8 cellular contexts compared by ENCODE assay signal in genomic region chr10:91162050-91162494, GRCh38. TPM values are rescaled to one million over a fixed set of nuclear protein-coding genes. Genes with fewer than 3 reads are reported as not detected.
DNase-seq lines count a peak whose midpoint lies in the region; ATAC-seq and TF ChIP-seq lines count a peak whose summit lies in the region.

No MANE protein-coding gene starts in this region.

- DNase-seq in Calu3 = peak; percentile 0
- DNase-seq in LHCN-M2 (ENCODE audit: low read depth) = peak; percentile 38
- no peak for DNase-seq in immature natural killer cell
- DNase-seq in stimulated activated CD4-positive, alpha-beta T cell treated with anti-CD3 and anti-CD28 coated beads, Interleukin-4, amount 100 ng/mL, for 1 hour = peak; percentile 3
- DNase-seq in OCI-M1 (lab: John Stamatoyannopoulos, UW) = no peak
- DNase-seq in T-helper 9 cell = no peak

- intact Hi-C loops in Calu3 (cut with micrococcal nuclease; ENCODE audit: unreplicated experiment) = loop anchor here (10.0 kb wide), 1 partner anchor 53 kb away; no protein-coding TSS in a partner anchor

- BruUV-seq in Calu3 (replicated peaks; lab: Mats Ljungman, UMichigan) = no TSS peak

- H3K27ac Mint-ChIP-seq in Calu3 (ENCODE audit: unreplicated experiment) (peak overlapping the region; percentile 46), immature natural killer cell (peak overlapping the region; percentile 82 to 97 (median 96))

- H3K4me3 Mint-ChIP-seq in Calu3 (ENCODE audit: low read depth, unreplicated experiment) (peak overlapping the region; percentile 83), immature natural killer cell (peak overlapping the region; percentile 86 to 88 (median 88))

- no peak for ATAC-seq in HG03342 (IDR thresholded peaks at IDR 0.05; ENCODE audit: unreplicated experiment)

- H3K9me3 Mint-ChIP-seq in Calu3 (ENCODE audit: low read depth, unreplicated experiment) (no peaks in the 10 kb centered on the region), immature natural killer cell (no peaks in the 10 kb centered on the region)

- peaks cover 31% of the 10 kb centered on the region for H3K36me3 Mint-ChIP-seq in Calu3 (ENCODE audit: insufficient read depth, unreplicated experiment)
- no peaks in the 10 kb centered on the region for H3K36me3 Mint-ChIP-seq in immature natural killer cell

- peaks cover 20% of the 10 kb centered on the region for H3K27me3 Mint-ChIP-seq in Calu3 (ENCODE audit: unreplicated experiment)
- H3K27me3 Mint-ChIP-seq in immature natural killer cell (ENCODE audit: low read depth in 3 of 3) = peaks cover 8 to 19% (median 11%) of the 10 kb centered on the region in 3 donors

- peak overlapping the region; percentile 99 for H3K27ac ChIP-seq in angular gyrus (ENCODE audit: low read depth, low read length)

- H3K4me1 Mint-ChIP-seq in Calu3 (ENCODE audit: low read depth, unreplicated experiment) = peaks cover 21% of the 10 kb centered on the region
- H3K4me1 Mint-ChIP-seq in immature natural killer cell = peaks cover 23 to 34% of the 10 kb centered on the region in 2 donors

- no peak for TF ChIP-seq CTCF in Calu3 (IDR thresholded peaks at IDR 0.05; ENCODE audit: unreplicated experiment)

- CTCF ChIA-PET in Calu3 (lab: Charles Lee) = no interaction called here

RNA-seq across cellular contexts. Expression of gene PCGF5, which starts 58.4 kb away (rescaled TPM):
- total RNA-seq in Calu3 (2022) (19.5 and 20.6 TPM in 2 replicates), LHCN-M2 (2014; rRNA removed) (21.0 and 27.1 TPM in 2 replicates)
- 13.9 TPM for polyA plus RNA-seq in LHCN-M2 (2012)
- polyA plus RNA-seq in immature natural killer cell = 10 to 100 TPM; 46.2 to 54.8 (median 53.5) TPM

Comparison
In these comparisons a context has a peak if more than half of its experiments do, and no peak if none do; other contexts are left out.
1. DNase-seq: peak in Calu3 (single experiment), LHCN-M2 (single experiment) and stimulated activated CD4-positive, alpha-beta T cell treated with anti-CD3 and anti-CD28 coated beads, Interleukin-4, amount 100 ng/mL, for 1 hour (single experiment); none in immature natural killer cell (0 of 3), OCI-M1 (single experiment) and T-helper 9 cell (single experiment).